In genomic region chr2:102142829-102143449, GRCh38 we compare ENCODE assay signal across 8 cellular contexts. TPM values are rescaled to one million over a fixed set of nuclear protein-coding genes. Genes with fewer than 3 reads are reported as not detected.
DNase-seq lines count a peak whose midpoint lies in the region; ATAC-seq and TF ChIP-seq lines count a peak whose summit lies in the region.

No MANE protein-coding gene starts in this region.

- DNase-seq in adrenal gland (peak in 5 of 7 donors; percentile 39 to 67 (median 55)), iPS-NIHi7 (ENCODE audit: extremely low spot score) (peak; percentile 18), H4 (ENCODE audit: low spot score) (no peak), D341Med (ENCODE audit: low spot score) (no peak)
- DNase-seq in stimulated activated naive B cell treated with anti-CD40 and anti-IgM and Interleukin-4, amounts not matched to agents 10 μg/mL and 1 μg/mL and 100 μg/mL, for 72 hours, result no peak
- DNase-seq in effector memory CD4-positive, alpha-beta T cell, result no peak

- 8 to 15% (median 9%) methylated on average over 15 to 42 of the region's 42 CpGs for WGBS in adrenal gland, 4 donors

- H3K9ac ChIP-seq in HUES48 (ENCODE audit: low read depth, low read length), result no peak overlapping the region

- no peak overlapping the region for H3K27ac Mint-ChIP-seq in stimulated activated naive B cell treated with anti-CD40 and anti-IgM and Interleukin-4, amounts not matched to agents 10 μg/mL and 1 μg/mL and 100 μg/mL, for 72 hours

- peaks cover 26 to 35% of the 10 kb centered on the region in 2 donors for H3K9me3 Mint-ChIP-seq in stimulated activated naive B cell treated with anti-CD40 and anti-IgM and Interleukin-4, amounts not matched to agents 10 μg/mL and 1 μg/mL and 100 μg/mL, for 72 hours

- peaks cover 6 to 9% of the 10 kb centered on the region in 2 donors for H3K4me1 Mint-ChIP-seq in stimulated activated naive B cell treated with anti-CD40 and anti-IgM and Interleukin-4, amounts not matched to agents 10 μg/mL and 1 μg/mL and 100 μg/mL, for 72 hours

- H3K27ac ChIP-seq in HUES48 (ENCODE audit: low read depth, low read length) (no peak overlapping the region), adrenal gland (peak overlapping the region; percentile 79 to 98 (median 93))
- H3K27ac ChIP-seq in effector memory CD4-positive, alpha-beta T cell (ENCODE audit: insufficient read depth, low read length, poor library complexity, severe bottlenecking), result no peak overlapping the region

- peaks cover 33% of the 10 kb centered on the region for H3K27me3 ChIP-seq in HUES48 (ENCODE audit: control insufficient read depth, insufficient read depth, low read length)
- no peaks in the 10 kb centered on the region for H3K27me3 ChIP-seq in adrenal gland
- H3K27me3 ChIP-seq in effector memory CD4-positive, alpha-beta T cell (replicated peaks; ENCODE audit: control insufficient read depth, insufficient read depth, low read length, poor library complexity, severe bottlenecking), result peaks cover 2% of the 10 kb centered on the region

- peak; percentile 34 to 41 for ATAC-seq in stimulated activated naive B cell treated with anti-CD40 and anti-IgM and Interleukin-4, amounts not matched to agents 10 μg/mL and 1 μg/mL and 100 μg/mL, for 72 hours (replicated peaks)
- ATAC-seq in GM21367 (IDR thresholded peaks at IDR 0.05; ENCODE audit: unreplicated experiment), result no peak

- H3K9me3 ChIP-seq in HUES48 (ENCODE audit: control insufficient read depth, insufficient read depth, low read length) (0 out of 2 replicates have a peak, but pooled peaks cover 4% of the 10 kb centered on the region), adrenal gland (replicated peaks in 1 of 3) (peaks cover 0 to 6% (median 0%) of the 10 kb centered on the region in 3 donors)
- H3K9me3 ChIP-seq in effector memory CD4-positive, alpha-beta T cell (ENCODE audit: control insufficient read depth, low read length), result peaks cover 6% of the 10 kb centered on the region

- H3K4me3 ChIP-seq in HUES48 (ENCODE audit: low read depth, low read length), result peak overlapping the region; percentile 65
- peak overlapping the region; percentile 26 to 88 (median 76) for H3K4me3 ChIP-seq in adrenal gland
- no peak overlapping the region for H3K4me3 ChIP-seq in effector memory CD4-positive, alpha-beta T cell (ENCODE audit: insufficient read depth, low read depth, low read length, poor library complexity, severe bottlenecking)

- H3K27me3 Mint-ChIP-seq in stimulated activated naive B cell treated with anti-CD40 and anti-IgM and Interleukin-4, amounts not matched to agents 10 μg/mL and 1 μg/mL and 100 μg/mL, for 72 hours, result peaks cover 62 to 70% of the 10 kb centered on the region in 2 donors

- no peak for TF ChIP-seq CTCF in adrenal gland (IDR thresholded peaks at IDR 0.05)

- H3K36me3 ChIP-seq in HUES48 (ENCODE audit: control insufficient read depth, insufficient read depth, low read length), result no peaks in the 10 kb centered on the region
- H3K36me3 ChIP-seq in adrenal gland (replicated peaks in 1 of 2), result no peaks in the 10 kb centered on the region
- H3K36me3 ChIP-seq in effector memory CD4-positive, alpha-beta T cell (ENCODE audit: control insufficient read depth, insufficient read depth, low read length), result no peaks in the 10 kb centered on the region

- peak; percentile 3 to 40 for TF ChIP-seq POLR2A in adrenal gland (IDR thresholded peaks at IDR 0.05)

- H3K4me1 ChIP-seq in HUES48 (ENCODE audit: control insufficient read depth, insufficient read depth, low read length) (no peaks in the 10 kb centered on the region), adrenal gland (replicated peaks in 1 of 2) (peaks cover 12% of the 10 kb centered on the region in 2 donors)
- no peaks in the 10 kb centered on the region for H3K4me1 ChIP-seq in effector memory CD4-positive, alpha-beta T cell (ENCODE audit: control insufficient read depth, insufficient read depth, low read length, poor library complexity, severe bottlenecking)

- peaks cover 14 to 18% of the 10 kb centered on the region in 2 donors for H3K36me3 Mint-ChIP-seq in stimulated activated naive B cell treated with anti-CD40 and anti-IgM and Interleukin-4, amounts not matched to agents 10 μg/mL and 1 μg/mL and 100 μg/mL, for 72 hours

- intact Hi-C loops in adrenal gland (cut with DNase I), result loop anchor here (10.0 kb wide), 1 partner anchor 118 kb away; no protein-coding TSS in a partner anchor

- peak overlapping the region; percentile 18 to 53 for H3K4me3 Mint-ChIP-seq in stimulated activated naive B cell treated with anti-CD40 and anti-IgM and Interleukin-4, amounts not matched to agents 10 μg/mL and 1 μg/mL and 100 μg/mL, for 72 hours

RNA-seq across cellular contexts. Expression of gene IL1R1, which starts 0.4 kb away (rescaled TPM):
- 100 to 1,000 TPM in 6 of 8 donors, 10 to 100 TPM in 2; 82.1 to 153 (median 136) TPM for total RNA-seq in adrenal gland
- 100 to 1,000 TPM in 1 of 3 donors, 10 to 100 TPM in 2; 58.7 to 122 (median 59.2) TPM for polyA plus RNA-seq in adrenal gland
- total RNA-seq in H4 (2014; rRNA removed; shearing (Covaris generic)), result 7.9 and 8.0 TPM in 2 replicates

RNA-seq across cellular contexts. Expression of gene IL1RL2, which starts 43.9 kb away (rescaled TPM):
- 1 to 10 TPM; 1.1 to 4.6 (median 1.9) TPM for total RNA-seq in adrenal gland
- polyA plus RNA-seq in adrenal gland, result 1 to 10 TPM; 1.2 to 4.0 (median 1.5) TPM
- total RNA-seq in H4 (2014; rRNA removed; shearing (Covaris generic)), result not detected in 2 replicates

Comparison
In these comparisons a context has a peak if more than half of its experiments do, and no peak if none do; other contexts are left out.
1. H3K27ac ChIP-seq: peak in adrenal gland (5 of 5); none in HUES48 (single experiment) and effector memory CD4-positive, alpha-beta T cell (single experiment).
2. DNase-seq: peak in adrenal gland (5 of 7) and iPS-NIHi7 (single experiment); none in stimulated activated naive B cell treated with anti-CD40 and anti-IgM and Interleukin-4, amounts not matched to agents 10 μg/mL and 1 μg/mL and 100 μg/mL, for 72 hours (single experiment), H4 (single experiment), effector memory CD4-positive, alpha-beta T cell (0 of 3) and D341Med (single experiment).